In genomic region chr17:79845601-79845949, GRCh38 we compare ENCODE assay signal across 1 cellular context.
A peak's percentile ranks its signal among the peaks of the same experiment; 100 is the strongest.
TF ChIP-seq lines count a peak whose summit lies in the region.

No MANE protein-coding gene starts in this region.

TF ChIP-seq in K562, 482 proteins besides CTCF, POLR2A, EP300 and RAD21 (continued from another document):
- TF ChIP-seq ZBTB40 (IDR thresholded peaks at IDR 0.05) (no peak), ZBTB40 (CRISPR knock-in tag; IDR thresholded peaks at IDR 0.05) (no peak), ADNP (tag; IDR thresholded peaks at IDR 0.05) (no peak), CEBPB (tag; IDR thresholded peaks at IDR 0.05) (no peak), THAP7 (CRISPR knock-in tag; IDR thresholded peaks at IDR 0.05) (no peak), THRAP3 (IDR thresholded peaks at IDR 0.05; ENCODE audit: borderline replicate concordance) (no peak), POU5F1 (IDR thresholded peaks at IDR 0.05; ENCODE audit: borderline replicate concordance, low read depth, low read length, partially characterized antibody) (no peak), DMBX1 (CRISPR knock-in tag; IDR thresholded peaks at IDR 0.05; ENCODE audit: borderline replicate concordance) (no peak), MYC (IDR thresholded peaks at IDR 0.05; ENCODE audit: low read depth, low read length) (peak; percentile 67), MYC (CRISPR knock-in tag; IDR thresholded peaks at IDR 0.05; ENCODE audit: borderline replicate concordance, low read depth) (no peak), GATAD2A (IDR thresholded peaks at IDR 0.05) (0 out of 2 replicates have a peak, but pooled peaks have one; percentile 52), TCF7L2 (IDR thresholded peaks at IDR 0.05; ENCODE audit: low read depth, low read length) (no peak), MCM7 (IDR thresholded peaks at IDR 0.05) (no peak), TGIF2 (CRISPR knock-in tag; IDR thresholded peaks at IDR 0.05) (no peak), CCAR2 (IDR thresholded peaks at IDR 0.05; ENCODE audit: low read depth, low read length) (no peak), RBM34 (IDR thresholded peaks at IDR 0.05; ENCODE audit: borderline replicate concordance, insufficient read depth, low read length) (no peak), TCF7 (IDR thresholded peaks at IDR 0.05; ENCODE audit: borderline replicate concordance) (no peak), NFXL1 (CRISPR knock-in tag; IDR thresholded peaks at IDR 0.05) (no peak), CUX1 (CRISPR knock-in tag; IDR thresholded peaks at IDR 0.05) (no peak), SUPT5H (IDR thresholded peaks at IDR 0.05) (no peak), ZEB2 (IDR thresholded peaks at IDR 0.05) (peak; percentile 37; the same call in 1 of the 2 replicates), SMAD4 (CRISPR knock-in tag; conservative IDR thresholded peaks at IDR 0.05) (peak; percentile 86), ZKSCAN3 (CRISPR knock-in tag; IDR thresholded peaks at IDR 0.05) (no peak), GATA2 (CRISPR knock-in tag; IDR thresholded peaks at IDR 0.05) (no peak), ZNF830 (CRISPR knock-in tag; IDR thresholded peaks at IDR 0.05) (no peak), COPS2 (conservative IDR thresholded peaks at IDR 0.05) (no peak), RUNX1 (IDR thresholded peaks at IDR 0.05; ENCODE audit: low read depth) (no peak), MBD1 (CRISPR knock-in tag; IDR thresholded peaks at IDR 0.05) (no peak), KDM1A (IDR thresholded peaks at IDR 0.05) (no peak), TFE3 (CRISPR knock-in tag; IDR thresholded peaks at IDR 0.05) (no peak)
- TF ChIP-seq, protein P1, sequence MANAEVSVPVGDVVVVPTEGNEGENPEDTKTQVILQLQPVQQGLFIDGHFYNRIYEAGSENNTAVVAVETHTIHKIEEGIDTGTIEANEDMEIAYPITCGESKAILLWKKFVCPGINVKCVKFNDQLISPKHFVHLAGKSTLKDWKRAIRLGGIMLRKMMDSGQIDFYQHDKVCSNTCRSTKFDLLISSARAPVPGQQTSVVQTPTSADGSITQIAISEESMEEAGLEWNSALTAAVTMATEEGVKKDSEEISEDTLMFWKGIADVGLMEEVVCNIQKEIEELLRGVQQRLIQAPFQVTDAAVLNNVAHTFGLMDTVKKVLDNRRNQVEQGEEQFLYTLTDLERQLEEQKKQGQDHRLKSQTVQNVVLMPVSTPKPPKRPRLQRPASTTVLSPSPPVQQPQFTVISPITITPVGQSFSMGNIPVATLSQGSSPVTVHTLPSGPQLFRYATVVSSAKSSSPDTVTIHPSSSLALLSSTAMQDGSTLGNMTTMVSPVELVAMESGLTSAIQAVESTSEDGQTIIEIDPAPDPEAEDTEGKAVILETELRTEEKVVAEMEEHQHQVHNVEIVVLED (CRISPR knock-in tag; IDR thresholded peaks at IDR 0.05): no peak
- TF ChIP-seq, protein P2, sequence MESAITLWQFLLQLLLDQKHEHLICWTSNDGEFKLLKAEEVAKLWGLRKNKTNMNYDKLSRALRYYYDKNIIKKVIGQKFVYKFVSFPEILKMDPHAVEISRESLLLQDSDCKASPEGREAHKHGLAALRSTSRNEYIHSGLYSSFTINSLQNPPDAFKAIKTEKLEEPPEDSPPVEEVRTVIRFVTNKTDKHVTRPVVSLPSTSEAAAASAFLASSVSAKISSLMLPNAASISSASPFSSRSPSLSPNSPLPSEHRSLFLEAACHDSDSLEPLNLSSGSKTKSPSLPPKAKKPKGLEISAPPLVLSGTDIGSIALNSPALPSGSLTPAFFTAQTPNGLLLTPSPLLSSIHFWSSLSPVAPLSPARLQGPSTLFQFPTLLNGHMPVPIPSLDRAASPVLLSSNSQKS (CRISPR knock-in tag; IDR thresholded peaks at IDR 0.05): no peak
